Comparison of ENCODE assay signal across 33 cellular contexts in the genomic region with DNA sequence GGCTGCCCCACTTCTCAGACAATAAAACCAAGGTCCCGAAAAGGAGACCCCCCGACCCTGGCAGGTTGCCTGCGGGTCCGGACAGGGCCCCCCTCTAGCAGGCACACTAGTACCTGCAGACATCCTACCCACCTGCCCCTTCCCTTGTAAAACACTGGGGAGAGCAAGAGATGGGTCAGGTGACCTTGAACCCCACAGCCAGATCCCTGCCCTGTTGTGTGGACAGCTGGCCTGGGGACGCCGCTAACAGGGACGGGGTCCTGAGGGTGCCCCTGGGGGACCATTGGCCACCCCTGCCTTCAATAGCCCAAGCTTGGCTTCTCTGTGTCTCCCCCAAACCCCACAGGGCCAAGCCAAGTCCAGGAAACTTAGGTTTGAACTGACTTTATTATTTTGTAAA.
"Had no signal": no experiment of that assay in that cellular context is flagged by ENCODE, and none has a peak within 500 bp of the region (broad histone marks: within the 10 kb centered on the region; RNA-seq: fewer than 3 reads in every experiment).

No MANE protein-coding gene starts in this region.

- H3K36me3 Mint-ChIP-seq: activated naive CD4-positive, alpha-beta T cell treated with anti-CD3 and anti-CD28 coated beads, Interleukin-2, amount 50 U/mL, for 72 hours had no signal

- H3K4me3 ChIP-seq: adrenal gland, body of pancreas, breast epithelium, Peyer's patch, SJCRH30 had no signal

- H3K27me3 Mint-ChIP-seq: activated CD4-positive, alpha-beta T cell treated with anti-CD3 and anti-CD28 coated beads for 36 hours; activated CD4-positive, alpha-beta T cell treated with anti-CD3 and anti-CD28 coated beads, Interleukin-2, amount 10 ng/mL, durations not matched to agents 7 days and 5 days had no signal

- H3K4me1 Mint-ChIP-seq: activated CD4-positive, alpha-beta T cell treated with anti-CD3 and anti-CD28 coated beads for 36 hours; activated CD4-positive, alpha-beta T cell treated with anti-CD3 and anti-CD28 coated beads, Interleukin-2, amount 10 ng/mL, durations not matched to agents 7 days and 5 days had no signal

- H3K4me3 Mint-ChIP-seq: activated CD4-positive, alpha-beta T cell treated with anti-CD3 and anti-CD28 coated beads for 36 hours; activated CD4-positive, alpha-beta T cell treated with anti-CD3 and anti-CD28 coated beads, Interleukin-2, amount 10 ng/mL, durations not matched to agents 7 days and 5 days; activated CD8-positive, alpha-beta T cell treated with anti-CD3 and anti-CD28 coated beads, Interleukin-2, amount 10 ng/mL, durations not matched to agents 7 days and 5 days; activated naive CD4-positive, alpha-beta T cell treated with anti-CD3 and anti-CD28 coated beads for 36 hours; activated T-cell treated with anti-CD3 and anti-CD28 coated beads, Interleukin-2, amount 50 U/mL, for 4 hours; activated T-helper 1 cell treated with anti-CD3 and anti-CD28 coated beads, Interleukin-12 subunit alpha, Interleukin-12 subunit beta, Interleukin-2, Interleukin-4 antibody, amounts not matched to agents 30 ng/mL and 10 ng/mL and 1 ng/mL, durations not matched to agents 14 hours and 24 hours and 36 hours; T-helper 1 cell treated with Interleukin-12 subunit alpha and Interleukin-12 subunit beta and Interleukin-4 antibody, amounts not matched to agents 30 μg/mL and 1 μg/mL, for 36 hours; T-helper 2 cell treated with Interferon-gamma antibody and Interleukin-4, amounts not matched to agents 5 μg/mL and 100 μg/mL, for 36 hours had no signal

- H3K27ac ChIP-seq: adrenal gland, body of pancreas, breast epithelium, KMS-11, Peyer's patch, SJCRH30 had no signal

- H3K4me1 ChIP-seq: breast epithelium had no signal

- H3K9me3 Mint-ChIP-seq: activated CD4-positive, alpha-beta T cell treated with anti-CD3 and anti-CD28 coated beads, Interleukin-2, amount 10 ng/mL, durations not matched to agents 7 days and 5 days; activated naive CD4-positive, alpha-beta T cell treated with anti-CD3 and anti-CD28 coated beads for 36 hours; activated naive CD4-positive, alpha-beta T cell treated with anti-CD3 and anti-CD28 coated beads, Interleukin-2, amount 50 U/mL, for 72 hours; activated T-cell treated with anti-CD3 and anti-CD28 coated beads, Interleukin-2, amount 50 U/mL, for 4 hours; activated T-helper 1 cell treated with anti-CD3 and anti-CD28 coated beads, Interleukin-12 subunit alpha, Interleukin-12 subunit beta, Interleukin-2, Interleukin-4 antibody, amounts not matched to agents 30 ng/mL and 10 ng/mL and 1 ng/mL, durations not matched to agents 14 hours and 24 hours and 36 hours; T-helper 1 cell treated with Interleukin-12 subunit alpha and Interleukin-12 subunit beta and Interleukin-4 antibody, amounts not matched to agents 30 μg/mL and 1 μg/mL, for 36 hours; T-helper 2 cell treated with Interferon-gamma antibody and Interleukin-4, amounts not matched to agents 5 μg/mL and 100 μg/mL, for 36 hours had no signal

- H3K4me2 ChIP-seq: KMS-11, SK-N-SH had no signal

- DNase-seq: activated CD4-positive, alpha-beta T cell treated with anti-CD3 and anti-CD28 coated beads for 36 hours; activated CD4-positive, alpha-beta T cell treated with anti-CD3 and anti-CD28 coated beads, Interleukin-2, amount 10 ng/mL, durations not matched to agents 7 days and 5 days; activated CD4-positive, alpha-beta T cell treated with anti-CD3 and anti-CD28 coated beads, Interleukin-2, amount 50 U/mL, for 48 hours; activated CD8-positive, alpha-beta memory T cell treated with anti-CD3 and anti-CD28 coated beads, Interleukin-2, amount 50 U/mL, for 4 hours; activated CD8-positive, alpha-beta T cell treated with anti-CD3 and anti-CD28 coated beads, Interleukin-2, amount 10 ng/mL, durations not matched to agents 7 days and 5 days; activated gamma-delta T cell treated with Interleukin-2 at 50 U/mL for 16 hours; activated naive CD4-positive, alpha-beta T cell treated with anti-CD3 and anti-CD28 coated beads for 36 hours; activated T-cell treated with anti-CD3 and anti-CD28 coated beads for 4 hours; activated T-cell treated with anti-CD3 and anti-CD28 coated beads, Interleukin-2, amount 50 U/mL, for 4 hours; adrenal gland; body of pancreas; MM.1S; MV-4-11; NCI-H1092; NCI-H1436 treated with DMSO at 0.1 percent for 48 hours; NCI-H1694 treated with DMSO at 0.1 percent for 48 hours; NCI-H2029; NCI-H345; NCI-H524 treated with DMSO at 0.1 percent for 48 hours; PC-3; Peyer's patch; SHP77; SJCRH30; SK-N-SH had no signal

- H3K27ac Mint-ChIP-seq: activated CD4-positive, alpha-beta T cell treated with anti-CD3 and anti-CD28 coated beads for 36 hours; activated CD4-positive, alpha-beta T cell treated with anti-CD3 and anti-CD28 coated beads, Interleukin-2, amount 10 ng/mL, durations not matched to agents 7 days and 5 days; activated CD8-positive, alpha-beta T cell treated with anti-CD3 and anti-CD28 coated beads, Interleukin-2, amount 10 ng/mL, durations not matched to agents 7 days and 5 days; activated naive CD4-positive, alpha-beta T cell treated with anti-CD3 and anti-CD28 coated beads for 36 hours; activated naive CD4-positive, alpha-beta T cell treated with anti-CD3 and anti-CD28 coated beads, Interleukin-2, amount 50 U/mL, for 72 hours; activated T-helper 1 cell treated with anti-CD3 and anti-CD28 coated beads, Interleukin-12 subunit alpha, Interleukin-12 subunit beta, Interleukin-2, Interleukin-4 antibody, amounts not matched to agents 30 ng/mL and 10 ng/mL and 1 ng/mL, durations not matched to agents 14 hours and 24 hours and 36 hours; T-helper 1 cell treated with Interleukin-12 subunit alpha and Interleukin-12 subunit beta and Interleukin-4 antibody, amounts not matched to agents 30 μg/mL and 1 μg/mL, for 36 hours; T-helper 2 cell treated with Interferon-gamma antibody and Interleukin-4, amounts not matched to agents 5 μg/mL and 100 μg/mL, for 36 hours had no signal

- H3K9ac ChIP-seq: KMS-11, SK-N-SH had no signal

- H3K27me3 ChIP-seq: adrenal gland, body of pancreas, breast epithelium, Peyer's patch, SJCRH30 had no signal

- H3K36me3 ChIP-seq: adrenal gland, breast epithelium, SJCRH30 had no signal

- ATAC-seq: activated CD4-positive, alpha-beta T cell treated with anti-CD3 and anti-CD28 coated beads for 36 hours; activated CD4-positive, CD25-positive, alpha-beta regulatory T cell treated with anti-CD3 and anti-CD28 coated beads, Interleukin-2, amount 50 U/mL, for 24 hours; activated CD8-positive, alpha-beta T cell treated with anti-CD3 and anti-CD28 coated beads, Interleukin-2, amount 10 ng/mL, durations not matched to agents 7 days and 5 days; activated naive CD4-positive, alpha-beta T cell treated with anti-CD3 and anti-CD28 coated beads, Interleukin-2, amount 50 U/mL, for 72 hours; activated T-cell treated with anti-CD3 and anti-CD28 coated beads, Interleukin-2, amount 50 U/mL, for 4 hours; body of pancreas; PC-3 had no signal

- H3K9me3 ChIP-seq: adrenal gland, body of pancreas, breast epithelium, Peyer's patch, SJCRH30, SK-N-SH had no signal

- FAIRE-seq: astrocyte, TTC549 had no signal
